25 cellular contexts compared by ENCODE assay signal in the genomic region with DNA sequence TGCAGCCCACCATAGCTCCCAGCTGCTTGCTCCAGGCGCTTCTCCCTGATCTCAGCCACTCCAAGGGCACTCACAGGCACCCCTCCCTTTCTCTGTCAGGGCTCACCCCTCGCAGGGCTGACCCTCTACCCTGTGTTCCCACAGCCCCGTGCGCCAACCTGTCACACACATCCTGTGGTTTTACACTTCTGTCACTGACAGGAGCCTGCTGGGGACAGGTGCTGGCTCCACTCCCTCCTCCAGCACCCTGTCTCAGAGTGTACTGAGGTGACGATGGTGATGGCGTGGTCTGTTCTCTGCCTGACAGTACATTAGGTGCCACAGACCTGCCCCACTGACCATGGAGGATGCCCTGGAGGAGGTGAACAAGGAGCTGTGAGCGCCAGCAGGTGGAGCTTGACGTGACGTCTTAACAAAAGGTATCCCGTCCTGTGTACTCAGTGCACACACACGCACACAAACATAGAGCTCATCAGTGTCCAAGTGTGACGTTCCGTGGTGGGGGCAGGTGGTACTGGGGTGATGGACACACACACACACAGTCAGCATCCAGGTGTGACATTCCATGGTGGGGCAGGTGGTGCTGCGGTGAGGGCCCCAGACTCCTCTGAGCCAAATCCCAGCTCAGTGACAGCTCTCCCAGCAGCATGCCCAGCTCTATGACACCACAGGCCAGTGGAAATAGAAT. TPM values are rescaled to one million over a fixed set of nuclear protein-coding genes. Genes with fewer than 3 reads are reported as not detected.
DNase-seq lines count a peak whose midpoint lies in the region; ATAC-seq, FAIRE-seq and TF ChIP-seq lines count a peak whose summit lies in the region.
"Had no signal": no experiment of that assay in that cellular context is flagged by ENCODE, and none has a peak within 500 bp of the region (broad histone marks: within the 10 kb centered on the region; RNA-seq: fewer than 3 reads in every experiment).

No MANE protein-coding gene starts in this region.

- BruUV-seq in HepG2 (replicated peaks; lab: Mats Ljungman, UMichigan) = no TSS peak
- BruUV-seq in MCF 10A (replicated peaks; lab: Mats Ljungman, UMichigan) = no TSS peak

- no peak overlapping the region for H3K4me2 ChIP-seq in HepG2 (ENCODE audit: low read depth, low read length)

- ATAC-seq in activated naive CD8-positive, alpha-beta T cell treated with anti-CD3 and anti-CD28 coated beads, Interleukin-2, amount 10 ng/mL, durations not matched to agents 7 days and 5 days (ENCODE audit: low read depth) = peak; percentile 19
- ATAC-seq in RWPE2 (ENCODE audit: low read depth) (peak; percentile 7; the same call in 1 of the 3 replicates), HepG2 (peak; percentile 7), HG02870 (IDR thresholded peaks at IDR 0.05; ENCODE audit: unreplicated experiment) (no peak), GM18870 (IDR thresholded peaks at IDR 0.05; ENCODE audit: unreplicated experiment) (no peak)
- ATAC-seq: left ventricle myocardium superior, upper lobe of right lung had no signal

- no peak overlapping the region for H3K4me3 Mint-ChIP-seq in activated naive CD8-positive, alpha-beta T cell treated with anti-CD3 and anti-CD28 coated beads, Interleukin-2, amount 10 ng/mL, durations not matched to agents 7 days and 5 days
- H3K4me3 Mint-ChIP-seq in activated naive CD8-positive, alpha-beta T cell treated with anti-CD3 and anti-CD28 coated beads for 36 hours = no peak overlapping the region
- H3K4me3 Mint-ChIP-seq in MCF 10A (ENCODE audit: unreplicated experiment) = no peak overlapping the region
- H3K4me3 Mint-ChIP-seq: CD4-positive, alpha-beta T cell had no signal

- peak overlapping the region; percentile 56 for H3K27ac Mint-ChIP-seq in activated naive CD8-positive, alpha-beta T cell treated with anti-CD3 and anti-CD28 coated beads, Interleukin-2, amount 10 ng/mL, durations not matched to agents 7 days and 5 days
- no peak overlapping the region for H3K27ac Mint-ChIP-seq in activated naive CD8-positive, alpha-beta T cell treated with anti-CD3 and anti-CD28 coated beads for 36 hours
- no peak overlapping the region for H3K27ac Mint-ChIP-seq in MCF 10A (ENCODE audit: low read depth, unreplicated experiment)
- H3K27ac Mint-ChIP-seq: CD4-positive, alpha-beta T cell had no signal

- no peak overlapping the region for H3K9ac ChIP-seq in HepG2 (ENCODE audit: insufficient read depth, low read depth, low read length)
- H3K9ac ChIP-seq: GM23248 had no signal

- H3K36me3 ChIP-seq in RWPE2 (ENCODE audit: low read depth) = peaks cover 47% of the 10 kb centered on the region
- H3K36me3 ChIP-seq in HepG2 (replicated peaks in 1 of 2; ENCODE audit: control insufficient read depth in 1 of 2, insufficient read depth in 2 of 2, low read length in 2 of 2) = peaks cover 30 to 78% of the 10 kb centered on the region in 2 experiments

- DNase-seq in activated naive CD8-positive, alpha-beta T cell treated with anti-CD3 and anti-CD28 coated beads, Interleukin-2, amount 10 ng/mL, durations not matched to agents 7 days and 5 days = no peak
- no peak for DNase-seq in activated naive CD8-positive, alpha-beta T cell treated with anti-CD3 and anti-CD28 coated beads for 36 hours
- DNase-seq in RWPE2 (ENCODE audit: low spot score) (no peak), HepG2 (ENCODE audit: low spot score) (no peak), MCF 10A (ENCODE audit: unreplicated experiment) (no peak), activated gamma-delta T cell (lab: John Stamatoyannopoulos, UW) (no peak)
- DNase-seq: activated CD4-positive, CD25-positive, alpha-beta regulatory T cell treated with anti-CD3 and anti-CD28 coated beads, Interleukin-2, amount 50 U/mL, for 72 hours; activated naive CD4-positive, alpha-beta T cell treated with anti-CD3 and anti-CD28 coated beads, Interleukin-2, amount 50 U/mL, for 16 hours; brain microvascular endothelial cell; CD4-positive, alpha-beta T cell; dermis blood vessel endothelial cell; EL; GM23248; left ventricle myocardium superior; NCI-H1930; SHP77; spleen; stomach; upper lobe of right lung had no signal

- peaks cover 6% of the 10 kb centered on the region for H3K36me3 Mint-ChIP-seq in activated naive CD8-positive, alpha-beta T cell treated with anti-CD3 and anti-CD28 coated beads, Interleukin-2, amount 10 ng/mL, durations not matched to agents 7 days and 5 days
- peaks cover 21% of the 10 kb centered on the region for H3K36me3 Mint-ChIP-seq in activated naive CD8-positive, alpha-beta T cell treated with anti-CD3 and anti-CD28 coated beads for 36 hours
- peaks cover 82% of the 10 kb centered on the region for H3K36me3 Mint-ChIP-seq in MCF 10A (ENCODE audit: insufficient read depth, unreplicated experiment)

- peaks cover 8% of the 10 kb centered on the region for H3K4me1 Mint-ChIP-seq in activated naive CD8-positive, alpha-beta T cell treated with anti-CD3 and anti-CD28 coated beads, Interleukin-2, amount 10 ng/mL, durations not matched to agents 7 days and 5 days
- H3K4me1 Mint-ChIP-seq in activated naive CD8-positive, alpha-beta T cell treated with anti-CD3 and anti-CD28 coated beads for 36 hours = no peaks in the 10 kb centered on the region
- no peaks in the 10 kb centered on the region for H3K4me1 Mint-ChIP-seq in MCF 10A (ENCODE audit: insufficient read depth, unreplicated experiment)

- no peaks in the 10 kb centered on the region for H3K4me1 ChIP-seq in RWPE2 (ENCODE audit: insufficient read depth, poor library complexity, severe bottlenecking)
- H3K4me1 ChIP-seq in HepG2 (ENCODE audit: insufficient read depth, low read length) = no peaks in the 10 kb centered on the region
- H3K4me1 ChIP-seq: esophagus muscularis mucosa, stomach, upper lobe of right lung had no signal

- POLR2A ChIA-PET in activated naive CD8-positive, alpha-beta T cell treated with anti-CD3 and anti-CD28 coated beads, Interleukin-2, amount 10 ng/mL, durations not matched to agents 7 days and 5 days (lab: Charles Lee) = interaction anchor here (1.2 to 1.3 kb wide), 3 partner anchors 11 to 25 kb away, joined by 3 to 5 read pairs (median 4); a partner anchor contains a TSS
- POLR2A ChIA-PET in HepG2 (lab: Yijun Ruan, JAX) = interaction anchor here (1.0 to 2.0 kb wide), 2 partner anchors 24 to 70 kb away, joined by 3 to 8 read pairs; no protein-coding TSS in a partner anchor
- POLR2A ChIA-PET in MCF 10A (lab: Yijun Ruan, JAX) = interaction anchor here (1.7 kb wide), 1 partner anchor 11 kb away, joined by 4 read pairs; no protein-coding TSS in a partner anchor

- intact Hi-C loops in HepG2 (cut with micrococcal nuclease; ENCODE audit: unreplicated experiment) (no loop called here), MCF 10A (cut with micrococcal nuclease) (no loop called here)

- H3K27ac ChIP-seq in RWPE2 (ENCODE audit: poor library complexity, severe bottlenecking) (no peak overlapping the region), HepG2 (ENCODE audit: extremely low read length, insufficient read depth, low read length) (no peak overlapping the region)
- H3K27ac ChIP-seq: brain microvascular endothelial cell, esophagus muscularis mucosa, GM23248, stomach, upper lobe of right lung had no signal

- H3K9me3 ChIP-seq in RWPE2 (ENCODE audit: severe bottlenecking) (no peaks in the 10 kb centered on the region), HepG2 (ENCODE audit: low read length) (no peaks in the 10 kb centered on the region)
- H3K9me3 ChIP-seq: esophagus muscularis mucosa, spleen, stomach, upper lobe of right lung had no signal

- no peak overlapping the region for H3K4me3 ChIP-seq in RWPE2 (ENCODE audit: severe bottlenecking)
- no peak overlapping the region for H3K4me3 ChIP-seq in HepG2 (replicated peaks in 1 of 3; ENCODE audit: insufficient read depth in 1 of 3, low read depth in 2 of 3, low read length in 3 of 3)
- H3K4me3 ChIP-seq: esophagus muscularis mucosa, GM23248, spleen, stomach, upper lobe of right lung had no signal

- no peaks in the 10 kb centered on the region for H3K27me3 ChIP-seq in RWPE2 (ENCODE audit: insufficient read depth, poor library complexity, severe bottlenecking)
- no peaks in the 10 kb centered on the region; a peak in 1 of 5 replicates for H3K27me3 ChIP-seq in HepG2 (ENCODE audit: control insufficient read depth in 1 of 2, insufficient read depth in 2 of 2, low read length in 2 of 2)
- H3K27me3 ChIP-seq: brain microvascular endothelial cell, esophagus muscularis mucosa, spleen, stomach, upper lobe of right lung had no signal

- H3K27me3 Mint-ChIP-seq in activated naive CD8-positive, alpha-beta T cell treated with anti-CD3 and anti-CD28 coated beads, Interleukin-2, amount 10 ng/mL, durations not matched to agents 7 days and 5 days = no peaks in the 10 kb centered on the region
- no peaks in the 10 kb centered on the region for H3K27me3 Mint-ChIP-seq in activated naive CD8-positive, alpha-beta T cell treated with anti-CD3 and anti-CD28 coated beads for 36 hours
- H3K27me3 Mint-ChIP-seq in MCF 10A (ENCODE audit: insufficient read depth, unreplicated experiment) = no peaks in the 10 kb centered on the region
- H3K27me3 Mint-ChIP-seq: CD4-positive, alpha-beta T cell had no signal

- in situ Hi-C loops in HepG2 (cut with HindIII; ENCODE audit: extremely low pct_ligation_motif_present, low pct_unique_long_range_greater_than_20kb) = no loop called here

- no peaks in the 10 kb centered on the region for H3K79me2 ChIP-seq in HepG2 (ENCODE audit: insufficient read depth, low read length)

- CTCF ChIA-PET in HepG2 (lab: Yijun Ruan, JAX; ENCODE audit: low intra/inter-chr PET ratio, low total read pairs) (no interaction called here), MCF 10A (lab: Yijun Ruan, JAX) (no interaction called here)

- no peak for TF ChIP-seq RAD21 in HepG2 (CRISPR knock-in tag; IDR thresholded peaks at IDR 0.05)

- TF ChIP-seq POLR2A in HepG2 (IDR thresholded peaks at IDR 0.05; ENCODE audit: insufficient read depth in 1 of 2, low read depth in 2 of 2, low read length in 2 of 2) = no peak

- no peak for TF ChIP-seq CTCF in RWPE2 (IDR thresholded peaks at IDR 0.05; ENCODE audit: poor library complexity, severe bottlenecking)
- no peak; the same call in 1 of the 2 replicates for TF ChIP-seq CTCF in HepG2 (CRISPR knock-in tag; IDR thresholded peaks at IDR 0.05)
- no peak for TF ChIP-seq CTCF in MCF 10A (IDR thresholded peaks at IDR 0.05; ENCODE audit: unreplicated experiment)

- TF ChIP-seq EP300 in HepG2 (IDR thresholded peaks at IDR 0.05; ENCODE audit: low read depth in 2 of 2, low read length in 2 of 2) = no peak
- TF ChIP-seq EP300 in HepG2 (CRISPR knock-in tag; IDR thresholded peaks at IDR 0.05; ENCODE audit: borderline replicate concordance) = no peak

- no peaks in the 10 kb centered on the region for H3K9me3 Mint-ChIP-seq in activated naive CD8-positive, alpha-beta T cell treated with anti-CD3 and anti-CD28 coated beads, Interleukin-2, amount 10 ng/mL, durations not matched to agents 7 days and 5 days
- H3K9me3 Mint-ChIP-seq in activated naive CD8-positive, alpha-beta T cell treated with anti-CD3 and anti-CD28 coated beads for 36 hours = no peaks in the 10 kb centered on the region
- H3K9me3 Mint-ChIP-seq in MCF 10A (ENCODE audit: unreplicated experiment) = no peaks in the 10 kb centered on the region
- H3K9me3 Mint-ChIP-seq: CD4-positive, alpha-beta T cell had no signal

- 98% methylated on average over 11 of the region's 14 CpGs for WGBS in HepG2 (ENCODE audit: low lambda C conversion rate)

- no peak for FAIRE-seq in HepG2 (lab: Jason Lieb, UNC)

- H4K20me1 ChIP-seq in HepG2 (ENCODE audit: insufficient read depth, low read length) = no peaks in the 10 kb centered on the region

- H2AFZ ChIP-seq in HepG2 (ENCODE audit: low read length) = no peak overlapping the region
- H2AFZ ChIP-seq: GM23248 had no signal

RNA-seq across cellular contexts. Expression of a gene that starts 20.9 kb away (rescaled TPM):
- 1 to 10 TPM; 3.0 to 3.3 TPM for total RNA-seq in activated naive CD8-positive, alpha-beta T cell treated with anti-CD3 and anti-CD28 coated beads, Interleukin-2, amount 10 ng/mL, durations not matched to agents 7 days and 5 days
- total RNA-seq in activated naive CD8-positive, alpha-beta T cell treated with anti-CD3 and anti-CD28 coated beads for 36 hours = 1 to 10 TPM; 2.7 to 3.0 TPM
- 3.6 and 4.3 TPM in 2 replicates for total RNA-seq in HepG2 (2016; rRNA removed; fragmentation: Illumina TruSeq; extraction: Trizol)
- 2.6 and 3.0 TPM in 2 replicates for total RNA-seq in HepG2 (2016; cell fraction: cytosol; rRNA removed; fragmentation: Illumina TruSeq; extraction: Trizol; ENCODE audit: low read depth)
- total RNA-seq in HepG2 (2016; cell fraction: insoluble cytoplasmic fraction; rRNA removed; fragmentation: Illumina TruSeq; extraction: Trizol) = 2.7 and 3.1 TPM in 2 replicates
- 1.9 and 2.2 TPM in 2 replicates for total RNA-seq in HepG2 (2016; cell fraction: membrane; rRNA removed; fragmentation: Illumina TruSeq; extraction: Trizol)
- total RNA-seq in HepG2 (2016; cell fraction: nucleus; rRNA removed; fragmentation: Illumina TruSeq; extraction: Trizol) = 4.6 and 4.8 TPM in 2 replicates
- polyA plus RNA-seq in HepG2 (2011; rRNA removed) = 3.2 and 4.1 TPM in 2 replicates
- polyA plus RNA-seq in HepG2 (2011; cell fraction: cytosol; rRNA removed) = 3.3 and 3.5 TPM in 2 replicates
- 10.6 and 11.2 TPM in 2 replicates for polyA plus RNA-seq in HepG2 (2011; cell fraction: nucleus; rRNA removed)
- polyA plus RNA-seq in HepG2 (2012) = 3.4 and 5.4 TPM in 2 replicates
- polyA plus RNA-seq in HepG2 (2016; cell fraction: cytosol; fragmentation: Illumina TruSeq; extraction: Trizol; ENCODE audit: low read depth) = 0.60 and 0.90 TPM in 2 replicates
- polyA plus RNA-seq in HepG2 (2016; cell fraction: insoluble cytoplasmic fraction; fragmentation: Illumina TruSeq; extraction: Trizol; ENCODE audit: low read depth) = 3.6 and 4.3 TPM in 2 replicates
- 1.5 TPM in 2 replicates for polyA plus RNA-seq in HepG2 (2016; cell fraction: membrane; fragmentation: Illumina TruSeq; extraction: Trizol; ENCODE audit: low read depth)
- polyA plus RNA-seq in HepG2 (2016; cell fraction: nucleus; fragmentation: Illumina TruSeq; extraction: Trizol; ENCODE audit: insufficient read depth, low read depth) = 10.2 and 12.1 TPM in 2 replicates
- 2.9 and 3.4 TPM in 2 replicates for polyA minus RNA-seq in HepG2 (2011; rRNA and poly(A)+ RNA removed; ENCODE audit: low replicate concordance)
- 2.4 and 4.4 TPM in 2 replicates for polyA minus RNA-seq in HepG2 (2011; cell fraction: cytosol; rRNA and poly(A)+ RNA removed)
- polyA minus RNA-seq in HepG2 (2011; cell fraction: nucleus; rRNA and poly(A)+ RNA removed) = 6.7 and 8.1 TPM in 2 replicates
- 9.0 and 9.2 TPM in 2 replicates for total RNA-seq in MCF 10A (2022)

RNA-seq across cellular contexts. Expression of a gene that starts 21.1 kb away (rescaled TPM):
- not detected for total RNA-seq in activated naive CD8-positive, alpha-beta T cell treated with anti-CD3 and anti-CD28 coated beads, Interleukin-2, amount 10 ng/mL, durations not matched to agents 7 days and 5 days
- total RNA-seq in activated naive CD8-positive, alpha-beta T cell treated with anti-CD3 and anti-CD28 coated beads for 36 hours = under 1 TPM in 1 of 2 experiments, not detected in 1; 0.16 TPM
- total RNA-seq in HepG2 (2016; rRNA removed; fragmentation: Illumina TruSeq; extraction: Trizol) = not detected in 2 replicates
- not detected in 2 replicates for total RNA-seq in HepG2 (2016; cell fraction: cytosol; rRNA removed; fragmentation: Illumina TruSeq; extraction: Trizol; ENCODE audit: low read depth)
- not detected in 2 replicates for total RNA-seq in HepG2 (2016; cell fraction: insoluble cytoplasmic fraction; rRNA removed; fragmentation: Illumina TruSeq; extraction: Trizol)
- not detected in 2 replicates for total RNA-seq in HepG2 (2016; cell fraction: membrane; rRNA removed; fragmentation: Illumina TruSeq; extraction: Trizol)
- not detected in 2 replicates for total RNA-seq in HepG2 (2016; cell fraction: nucleus; rRNA removed; fragmentation: Illumina TruSeq; extraction: Trizol)
- not detected in 2 replicates for polyA plus RNA-seq in HepG2 (2011; rRNA removed)
- not detected in 2 replicates for polyA plus RNA-seq in HepG2 (2011; cell fraction: cytosol; rRNA removed)
- not detected in 2 replicates for polyA plus RNA-seq in HepG2 (2011; cell fraction: nucleus; rRNA removed)
- 0.16 TPM in 1 of 2 replicates, not detected in the other for polyA plus RNA-seq in HepG2 (2012)
- polyA plus RNA-seq in HepG2 (2016; cell fraction: cytosol; fragmentation: Illumina TruSeq; extraction: Trizol; ENCODE audit: low read depth) = not detected in 2 replicates
- not detected in 2 replicates for polyA plus RNA-seq in HepG2 (2016; cell fraction: insoluble cytoplasmic fraction; fragmentation: Illumina TruSeq; extraction: Trizol; ENCODE audit: low read depth)
- polyA plus RNA-seq in HepG2 (2016; cell fraction: membrane; fragmentation: Illumina TruSeq; extraction: Trizol; ENCODE audit: low read depth) = not detected in 2 replicates
- not detected in 2 replicates for polyA plus RNA-seq in HepG2 (2016; cell fraction: nucleus; fragmentation: Illumina TruSeq; extraction: Trizol; ENCODE audit: insufficient read depth, low read depth)
- polyA minus RNA-seq in HepG2 (2011; rRNA and poly(A)+ RNA removed; ENCODE audit: low replicate concordance) = not detected in 2 replicates
- polyA minus RNA-seq in HepG2 (2011; cell fraction: cytosol; rRNA and poly(A)+ RNA removed) = not detected in 2 replicates
- not detected in 2 replicates for polyA minus RNA-seq in HepG2 (2011; cell fraction: nucleus; rRNA and poly(A)+ RNA removed)
- total RNA-seq in MCF 10A (2022) = not detected in 2 replicates
- total RNA-seq: CD4-positive, alpha-beta T cell; dermis blood vessel endothelial cell; esophagus muscularis mucosa; glomerular endothelial cell; GM23248; left ventricle myocardium superior; posterior vena cava; spleen; stomach; upper lobe of right lung had no signal
- polyA plus RNA-seq: AG04450, GM23248, stomach had no signal

RNA-seq across cellular contexts. Expression of a gene that starts 25.2 kb away (rescaled TPM):
- total RNA-seq in activated naive CD8-positive, alpha-beta T cell treated with anti-CD3 and anti-CD28 coated beads, Interleukin-2, amount 10 ng/mL, durations not matched to agents 7 days and 5 days = 10 to 100 TPM; 65.5 to 67.0 TPM
- total RNA-seq in activated naive CD8-positive, alpha-beta T cell treated with anti-CD3 and anti-CD28 coated beads for 36 hours = 10 to 100 TPM; 82.3 to 93.7 TPM
- total RNA-seq in HepG2 (2016; rRNA removed; fragmentation: Illumina TruSeq; extraction: Trizol) (4.3 and 9.1 TPM in 2 replicates), MCF 10A (2022) (45.6 and 51.6 TPM in 2 replicates)
- total RNA-seq in HepG2 (2016; cell fraction: cytosol; rRNA removed; fragmentation: Illumina TruSeq; extraction: Trizol; ENCODE audit: low read depth) = 3.8 and 4.0 TPM in 2 replicates
- total RNA-seq in HepG2 (2016; cell fraction: insoluble cytoplasmic fraction; rRNA removed; fragmentation: Illumina TruSeq; extraction: Trizol) = 6.0 and 7.4 TPM in 2 replicates
- 5.5 and 6.1 TPM in 2 replicates for total RNA-seq in HepG2 (2016; cell fraction: membrane; rRNA removed; fragmentation: Illumina TruSeq; extraction: Trizol)
- total RNA-seq in HepG2 (2016; cell fraction: nucleus; rRNA removed; fragmentation: Illumina TruSeq; extraction: Trizol) = 8.1 and 13.9 TPM in 2 replicates
- 5.4 and 5.9 TPM in 2 replicates for polyA plus RNA-seq in HepG2 (2011; rRNA removed)
- 2.9 and 3.2 TPM in 2 replicates for polyA plus RNA-seq in HepG2 (2011; cell fraction: cytosol; rRNA removed)
- polyA plus RNA-seq in HepG2 (2011; cell fraction: nucleus; rRNA removed) = 34.4 and 39.5 TPM in 2 replicates
- polyA plus RNA-seq in HepG2 (2012) = 20.4 and 25.1 TPM in 2 replicates
- polyA plus RNA-seq in HepG2 (2016; cell fraction: cytosol; fragmentation: Illumina TruSeq; extraction: Trizol; ENCODE audit: low read depth) = 2.1 and 2.2 TPM in 2 replicates
- polyA plus RNA-seq in HepG2 (2016; cell fraction: insoluble cytoplasmic fraction; fragmentation: Illumina TruSeq; extraction: Trizol; ENCODE audit: low read depth) = 19.7 and 26.9 TPM in 2 replicates
- polyA plus RNA-seq in HepG2 (2016; cell fraction: membrane; fragmentation: Illumina TruSeq; extraction: Trizol; ENCODE audit: low read depth) = 4.9 and 6.0 TPM in 2 replicates
- 54.8 and 59.8 TPM in 2 replicates for polyA plus RNA-seq in HepG2 (2016; cell fraction: nucleus; fragmentation: Illumina TruSeq; extraction: Trizol; ENCODE audit: insufficient read depth, low read depth)
- polyA minus RNA-seq in HepG2 (2011; rRNA and poly(A)+ RNA removed; ENCODE audit: low replicate concordance) = 10.1 and 16.3 TPM in 2 replicates
- 7.1 and 9.3 TPM in 2 replicates for polyA minus RNA-seq in HepG2 (2011; cell fraction: cytosol; rRNA and poly(A)+ RNA removed)
- polyA minus RNA-seq in HepG2 (2011; cell fraction: nucleus; rRNA and poly(A)+ RNA removed) = 18.4 and 19.8 TPM in 2 replicates

RNA-seq across cellular contexts. Expression of a gene that starts 45.3 kb away (rescaled TPM):
- 10 to 100 TPM; 40.0 to 41.7 TPM for total RNA-seq in activated naive CD8-positive, alpha-beta T cell treated with anti-CD3 and anti-CD28 coated beads, Interleukin-2, amount 10 ng/mL, durations not matched to agents 7 days and 5 days
- 10 to 100 TPM; 25.1 to 25.8 TPM for total RNA-seq in activated naive CD8-positive, alpha-beta T cell treated with anti-CD3 and anti-CD28 coated beads for 36 hours
- total RNA-seq in HepG2 (2016; rRNA removed; fragmentation: Illumina TruSeq; extraction: Trizol) = 7.0 and 8.6 TPM in 2 replicates
- 3.7 and 4.1 TPM in 2 replicates for total RNA-seq in HepG2 (2016; cell fraction: cytosol; rRNA removed; fragmentation: Illumina TruSeq; extraction: Trizol; ENCODE audit: low read depth)
- total RNA-seq in HepG2 (2016; cell fraction: insoluble cytoplasmic fraction; rRNA removed; fragmentation: Illumina TruSeq; extraction: Trizol) = 8.4 and 8.7 TPM in 2 replicates
- 5.5 and 7.2 TPM in 2 replicates for total RNA-seq in HepG2 (2016; cell fraction: membrane; rRNA removed; fragmentation: Illumina TruSeq; extraction: Trizol)
- 16.1 and 18.4 TPM in 2 replicates for total RNA-seq in HepG2 (2016; cell fraction: nucleus; rRNA removed; fragmentation: Illumina TruSeq; extraction: Trizol)
- 14.0 and 16.5 TPM in 2 replicates for polyA plus RNA-seq in HepG2 (2011; rRNA removed)
- 8.2 and 8.5 TPM in 2 replicates for polyA plus RNA-seq in HepG2 (2011; cell fraction: cytosol; rRNA removed)
- 28.2 and 31.7 TPM in 2 replicates for polyA plus RNA-seq in HepG2 (2011; cell fraction: nucleus; rRNA removed)
- 23.7 and 24.6 TPM in 2 replicates for polyA plus RNA-seq in HepG2 (2012)
- polyA plus RNA-seq in HepG2 (2016; cell fraction: cytosol; fragmentation: Illumina TruSeq; extraction: Trizol; ENCODE audit: low read depth) = 2.8 TPM in 2 replicates
- polyA plus RNA-seq in HepG2 (2016; cell fraction: insoluble cytoplasmic fraction; fragmentation: Illumina TruSeq; extraction: Trizol; ENCODE audit: low read depth) = 18.3 and 21.1 TPM in 2 replicates
- 3.9 and 5.1 TPM in 2 replicates for polyA plus RNA-seq in HepG2 (2016; cell fraction: membrane; fragmentation: Illumina TruSeq; extraction: Trizol; ENCODE audit: low read depth)
- 25.3 and 31.3 TPM in 2 replicates for polyA plus RNA-seq in HepG2 (2016; cell fraction: nucleus; fragmentation: Illumina TruSeq; extraction: Trizol; ENCODE audit: insufficient read depth, low read depth)
- 22.5 and 23.7 TPM in 2 replicates for polyA minus RNA-seq in HepG2 (2011; rRNA and poly(A)+ RNA removed; ENCODE audit: low replicate concordance)
- polyA minus RNA-seq in HepG2 (2011; cell fraction: cytosol; rRNA and poly(A)+ RNA removed) = 13.0 and 19.8 TPM in 2 replicates
- 31.8 and 42.8 TPM in 2 replicates for polyA minus RNA-seq in HepG2 (2011; cell fraction: nucleus; rRNA and poly(A)+ RNA removed)
- total RNA-seq in MCF 10A (2022) = 33.7 and 38.7 TPM in 2 replicates

RNA-seq across cellular contexts. Expression of a gene that starts 55.1 kb away (rescaled TPM):
- total RNA-seq in activated naive CD8-positive, alpha-beta T cell treated with anti-CD3 and anti-CD28 coated beads, Interleukin-2, amount 10 ng/mL, durations not matched to agents 7 days and 5 days = 10 to 100 TPM; 43.4 to 44.5 TPM
- total RNA-seq in activated naive CD8-positive, alpha-beta T cell treated with anti-CD3 and anti-CD28 coated beads for 36 hours = 10 to 100 TPM; 46.7 TPM
- total RNA-seq in HepG2 (2016; rRNA removed; fragmentation: Illumina TruSeq; extraction: Trizol) (17.2 and 21.2 TPM in 2 replicates), MCF 10A (2022) (62.2 and 62.6 TPM in 2 replicates)
- 6.0 and 7.6 TPM in 2 replicates for total RNA-seq in HepG2 (2016; cell fraction: cytosol; rRNA removed; fragmentation: Illumina TruSeq; extraction: Trizol; ENCODE audit: low read depth)
- 15.6 and 20.2 TPM in 2 replicates for total RNA-seq in HepG2 (2016; cell fraction: insoluble cytoplasmic fraction; rRNA removed; fragmentation: Illumina TruSeq; extraction: Trizol)
- 18.9 and 19.7 TPM in 2 replicates for total RNA-seq in HepG2 (2016; cell fraction: membrane; rRNA removed; fragmentation: Illumina TruSeq; extraction: Trizol)
- total RNA-seq in HepG2 (2016; cell fraction: nucleus; rRNA removed; fragmentation: Illumina TruSeq; extraction: Trizol) = 18.5 and 21.4 TPM in 2 replicates
- polyA plus RNA-seq in HepG2 (2011; rRNA removed) = 46.5 and 48.0 TPM in 2 replicates
- 31.6 and 37.8 TPM in 2 replicates for polyA plus RNA-seq in HepG2 (2011; cell fraction: cytosol; rRNA removed)
- 26.3 and 38.8 TPM in 2 replicates for polyA plus RNA-seq in HepG2 (2011; cell fraction: nucleus; rRNA removed)
- polyA plus RNA-seq in HepG2 (2012) = 25.6 and 26.5 TPM in 2 replicates
- 5.7 and 6.3 TPM in 2 replicates for polyA plus RNA-seq in HepG2 (2016; cell fraction: cytosol; fragmentation: Illumina TruSeq; extraction: Trizol; ENCODE audit: low read depth)
- 16.1 and 22.5 TPM in 2 replicates for polyA plus RNA-seq in HepG2 (2016; cell fraction: insoluble cytoplasmic fraction; fragmentation: Illumina TruSeq; extraction: Trizol; ENCODE audit: low read depth)
- polyA plus RNA-seq in HepG2 (2016; cell fraction: membrane; fragmentation: Illumina TruSeq; extraction: Trizol; ENCODE audit: low read depth) = 20.6 and 22.2 TPM in 2 replicates
- 45.9 and 46.6 TPM in 2 replicates for polyA plus RNA-seq in HepG2 (2016; cell fraction: nucleus; fragmentation: Illumina TruSeq; extraction: Trizol; ENCODE audit: insufficient read depth, low read depth)
- 181 and 185 TPM in 2 replicates for polyA minus RNA-seq in HepG2 (2011; rRNA and poly(A)+ RNA removed; ENCODE audit: low replicate concordance)
- 33.0 and 39.5 TPM in 2 replicates for polyA minus RNA-seq in HepG2 (2011; cell fraction: cytosol; rRNA and poly(A)+ RNA removed)
- 24.8 and 31.7 TPM in 2 replicates for polyA minus RNA-seq in HepG2 (2011; cell fraction: nucleus; rRNA and poly(A)+ RNA removed)

Comparison
In these comparisons a context has a peak if more than half of its experiments do, and no peak if none do; other contexts are left out.
1. ATAC-seq: peak in activated naive CD8-positive, alpha-beta T cell treated with anti-CD3 and anti-CD28 coated beads, Interleukin-2, amount 10 ng/mL, durations not matched to agents 7 days and 5 days (single experiment), RWPE2 (single experiment) and HepG2 (single experiment); none in HG02870 (single experiment) and GM18870 (single experiment).